Comparison of ENCODE assay signal across 10 cellular contexts in the genomic region with DNA sequence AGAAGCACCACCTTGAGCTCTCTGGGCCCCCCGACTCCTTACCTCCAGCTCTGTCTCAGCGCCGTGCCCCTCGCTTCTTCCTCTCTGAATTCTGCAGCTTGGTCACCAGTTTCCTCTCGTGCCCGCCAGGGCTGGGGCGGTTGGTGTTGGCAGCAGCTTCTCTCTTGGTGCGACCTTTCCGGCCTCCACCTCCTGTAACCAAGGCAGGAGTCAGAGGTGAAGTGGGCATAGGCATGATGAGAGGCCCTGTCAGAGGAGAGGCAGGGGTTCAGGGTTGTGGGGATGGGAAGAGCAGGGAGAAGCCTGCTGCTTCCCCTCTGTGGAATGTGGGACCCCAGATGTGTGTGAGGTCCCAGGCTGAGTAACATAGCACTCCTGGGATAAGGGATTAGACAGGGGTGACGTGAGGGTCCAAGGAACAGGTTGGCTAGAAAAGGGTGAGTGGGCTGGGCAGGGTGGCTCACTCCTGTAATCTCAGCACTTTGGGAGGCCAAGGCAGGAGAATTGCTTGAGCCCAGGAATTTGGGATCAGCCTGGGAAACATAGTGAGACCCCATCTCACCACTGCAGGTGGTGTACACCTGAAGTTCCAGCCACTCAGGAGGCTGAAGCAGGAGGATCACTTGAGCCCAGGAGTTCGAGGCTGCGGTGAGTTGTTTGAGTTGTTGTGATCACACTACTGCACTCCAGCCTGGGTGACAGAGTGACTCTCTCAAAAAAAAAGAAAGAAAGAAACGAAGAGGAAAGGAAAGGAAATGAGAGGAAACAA. TPM values are rescaled to one million over a fixed set of nuclear protein-coding genes. Genes with fewer than 3 reads are reported as not detected.
A peak's percentile ranks its signal among the peaks of the same experiment; 100 is the strongest.
DNase-seq lines count a peak whose midpoint lies in the region; ATAC-seq, FAIRE-seq and TF ChIP-seq lines count a peak whose summit lies in the region.
"Had no signal": no experiment of that assay in that cellular context is flagged by ENCODE, and none has a peak within 500 bp of the region (broad histone marks: within the 10 kb centered on the region; RNA-seq: fewer than 3 reads in every experiment).

No MANE protein-coding gene starts in this region.

- H3K27ac ChIP-seq in right lobe of liver (peak overlapping the region; percentile 92 to 97 (median 94)), stomach (peak overlapping the region; percentile 85 to 95 (median 92))

- H3K4me3 ChIP-seq in HFF-Myc (replicated peaks; ENCODE audit: low read depth, low read length) (peak overlapping the region; percentile 32), bronchial epithelial cell (ENCODE audit: low read depth, low read length) (peak overlapping the region; percentile 68), right lobe of liver (peak overlapping the region; percentile 64 to 79 (median 77)), stomach (peak overlapping the region; percentile 45 to 71 (median 52)), H7 (ENCODE audit: insufficient read depth, low read depth, low read length) (no peak overlapping the region)

- H3K27me3 ChIP-seq in bronchial epithelial cell (ENCODE audit: control insufficient read depth, insufficient read depth, low read length) (no peaks in the 10 kb centered on the region), right lobe of liver (no peaks in the 10 kb centered on the region), stomach (no peaks in the 10 kb centered on the region), H7 (ENCODE audit: control insufficient read depth, insufficient read depth, low read length) (no peaks in the 10 kb centered on the region)

- H3K4me1 ChIP-seq in right lobe of liver, result peaks cover 0 to 61% (median 25%) of the 10 kb centered on the region in 4 donors
- H3K4me1 ChIP-seq in stomach, result peaks cover 26 to 81% (median 59%) of the 10 kb centered on the region in 4 donors

- intact Hi-C loops in right lobe of liver (cut with DNase I) (no loop called here), stomach (cut with DNase I; ENCODE audit: low total_unique reads) (no loop called here)

- 23% methylated on average over 13 of the region's 13 CpGs for WGBS in right lobe of liver (ENCODE audit: insufficient coverage, low coverage, low lambda C conversion rate, missing lambda C conversion rate)
- whole genome bisulfite sequencing in stomach, 5 donors, result 47 to 81% (median 61%) methylated on average over 13 of the region's 13 CpGs

- TF ChIP-seq POLR2A in right lobe of liver (IDR thresholded peaks at IDR 0.05) (no peak), stomach (IDR thresholded peaks at IDR 0.05) (no peak)

- ATAC-seq in right lobe of liver (peak in 3 of 4 donors; percentile 0 to 1 (median 1)), GM21447 (IDR thresholded peaks at IDR 0.05; ENCODE audit: unreplicated experiment) (no peak), GM21423 (IDR thresholded peaks at IDR 0.05; ENCODE audit: unreplicated experiment) (no peak)

- no peak for DNase-seq in HFF-Myc (ENCODE audit: extremely low read depth, low read depth)
- no peak for DNase-seq in bronchial epithelial cell (ENCODE audit: low read depth)
- peak in 1 of 3 donors; percentile 43 for DNase-seq in right lobe of liver
- peak; percentile 30 for DNase-seq in stomach
- no peak for DNase-seq in H7
- no peak for DNase-seq in GM10248 (ENCODE audit: extremely low spot score)
- DNase-seq: DMS79, NCI-H82 had no signal

- FAIRE-seq in bronchial epithelial cell (lab: Jason Lieb, UNC), result no peak

- POLR2A ChIA-PET in GM10248 (lab: Yijun Ruan, JAX), result no interaction called here

- H3K36me3 ChIP-seq in bronchial epithelial cell (ENCODE audit: control insufficient read depth, insufficient read depth, low read length) (peaks cover 8% of the 10 kb centered on the region), right lobe of liver (peaks cover 0 to 2% (median 0%) of the 10 kb centered on the region in 4 donors), stomach (peaks cover 0 to 34% (median 13%) of the 10 kb centered on the region in 4 donors), H7 (replicated peaks; ENCODE audit: control insufficient read depth, insufficient read depth, low read length) (no peaks in the 10 kb centered on the region)

- TF ChIP-seq CTCF in HFF-Myc (IDR thresholded peaks at IDR 0.05; ENCODE audit: low read depth, low read length, missing control alignments), result no peak
- no peak for TF ChIP-seq CTCF in bronchial epithelial cell (IDR thresholded peaks at IDR 0.05; ENCODE audit: insufficient read depth, low read length, severe bottlenecking)
- no peak for TF ChIP-seq CTCF in right lobe of liver (IDR thresholded peaks at IDR 0.05)
- no peak for TF ChIP-seq CTCF in stomach (IDR thresholded peaks at IDR 0.05)
- no peak for TF ChIP-seq CTCF in GM10248 (IDR thresholded peaks at IDR 0.05; ENCODE audit: control extremely low read depth, extremely low read depth, low read depth, missing control alignments)

- no peak for TF ChIP-seq EP300 in stomach (IDR thresholded peaks at IDR 0.05)

- CTCF ChIA-PET in GM10248 (lab: Yijun Ruan, JAX), result no interaction called here

- H3K9me3 ChIP-seq in right lobe of liver, result no peaks in the 10 kb centered on the region
- no peaks in the 10 kb centered on the region for H3K9me3 ChIP-seq in stomach

RNA-seq across cellular contexts. Expression of gene NUPR1, which starts 0.6 kb away (rescaled TPM):
- total RNA-seq in bronchial epithelial cell (65.3 and 163 TPM in 2 replicates), right lobe of liver (100 to 1,000 TPM in 2 of 6 experiments, 10 to 100 TPM in 4; 33.4 to 188 (median 80.7) TPM), stomach (100 to 1,000 TPM in 1 of 5 donors, 10 to 100 TPM in 3, 1 to 10 TPM in 1; 4.2 to 251 (median 14.0) TPM)
- polyA plus RNA-seq in stomach, result 100 to 1,000 TPM; 123 to 239 (median 126) TPM
- not detected in 2 replicates for total RNA-seq in H7 (2014; rRNA removed; shearing (Covaris generic))

RNA-seq across cellular contexts. Expression of gene SGF29, which starts 15.6 kb away (rescaled TPM):
- 9.0 and 10.0 TPM in 2 replicates for total RNA-seq in bronchial epithelial cell
- total RNA-seq in right lobe of liver, result 10 to 100 TPM; 14.5 to 17.9 (median 15.4) TPM
- total RNA-seq in stomach, result 100 to 1,000 TPM in 1 of 5 donors, 10 to 100 TPM in 2, 1 to 10 TPM in 2; 4.3 to 115 (median 12.9) TPM
- 10 to 100 TPM; 32.2 to 52.5 (median 33.7) TPM for polyA plus RNA-seq in stomach
- total RNA-seq in H7 (2014; rRNA removed; shearing (Covaris generic)), result 21.8 and 22.7 TPM in 2 replicates

RNA-seq across cellular contexts. Expression of gene IL27, which starts 31.5 kb away (rescaled TPM):
- total RNA-seq in bronchial epithelial cell (not detected in 2 replicates), right lobe of liver (10 to 100 TPM in 1 of 6 experiments, 1 to 10 TPM in 5; 1.1 to 13.9 (median 3.3) TPM), stomach (not detected)
- under 1 TPM in 1 of 3 donors, not detected in 2; 0.20 TPM for polyA plus RNA-seq in stomach
- not detected in 2 replicates for total RNA-seq in H7 (2014; rRNA removed; shearing (Covaris generic))

RNA-seq across cellular contexts. Expression of gene APOBR, which starts 43.7 kb away (rescaled TPM):
- not detected in 2 replicates for total RNA-seq in bronchial epithelial cell
- total RNA-seq in right lobe of liver, result 1 to 10 TPM in 4 of 6 experiments, under 1 TPM in 2; 0.57 to 2.2 (median 1.5) TPM
- 10 to 100 TPM in 1 of 5 donors, 1 to 10 TPM in 2, not detected in 2; 1.1 to 86.9 (median 1.2) TPM for total RNA-seq in stomach
- polyA plus RNA-seq in stomach, result 1 to 10 TPM in 1 of 3 donors, under 1 TPM in 2; 0.83 to 1.5 (median 0.92) TPM
- not detected in 2 replicates for total RNA-seq in H7 (2014; rRNA removed; shearing (Covaris generic))

RNA-seq across cellular contexts. Expression of gene CLN3, which starts 46.3 kb away (rescaled TPM):
- 9.5 and 11.6 TPM in 2 replicates for total RNA-seq in bronchial epithelial cell
- total RNA-seq in right lobe of liver, result 10 to 100 TPM; 16.5 to 47.8 (median 30.7) TPM
- total RNA-seq in stomach, result 10 to 100 TPM; 10.5 to 55.6 (median 22.8) TPM
- 10 to 100 TPM in 2 of 3 donors, 1 to 10 TPM in 1; 6.6 to 25.0 (median 10.8) TPM for polyA plus RNA-seq in stomach
- total RNA-seq in H7 (2014; rRNA removed; shearing (Covaris generic)), result 11.8 and 23.0 TPM in 2 replicates

Comparison
In these comparisons a context has a peak if more than half of its experiments do, and no peak if none do; other contexts are left out.
1. ATAC-seq: peak in right lobe of liver (3 of 4); none in GM21447 (single experiment) and GM21423 (single experiment).